ENCODE assay signal across 8 cellular contexts in genomic region chr6:143510326-143510725, GRCh38. TPM values are rescaled to one million over a fixed set of nuclear protein-coding genes. Genes with fewer than 3 reads are reported as not detected.
DNase-seq lines count a peak whose midpoint lies in the region; ATAC-seq and TF ChIP-seq lines count a peak whose summit lies in the region.
"Not testable (repeated sequence)": the region's sequence is repeated elsewhere in the genome, so short reads cannot be mapped to it uniquely, and the experiment has no call there.

No MANE protein-coding gene starts in this region.

- H3K4me1 ChIP-seq in HCT116 (ENCODE audit: control insufficient read depth in 1 of 2, insufficient read depth in 2 of 2, low read length in 2 of 2) (peaks cover 2 to 21% of the 10 kb centered on the region in 2 experiments; a peak in 3 of 4 replicates), SK-N-SH (ENCODE audit: control insufficient read depth in 1 of 2, insufficient read depth in 2 of 2, low read depth in 1 of 2, low read length in 1 of 2) (peaks cover 0 to 13% of the 10 kb centered on the region in 2 experiments; a peak in 2 of 4 replicates), left ventricle myocardium inferior (peaks cover 57% of the 10 kb centered on the region)
- not testable (repeated sequence) for H3K4me1 ChIP-seq in naive thymus-derived CD4-positive, alpha-beta T cell (ENCODE audit: control insufficient read depth in 2 of 2, insufficient read depth in 2 of 2, low read length in 2 of 2); smooth muscle cell (ENCODE audit: low read depth)

- TF ChIP-seq POLR2A in HCT116 (IDR thresholded peaks at IDR 0.05; ENCODE audit: borderline replicate concordance, extremely low read depth, insufficient read depth, insufficient read length) = not testable (repeated sequence)

- not testable (repeated sequence) for ATAC-seq in HCT116; naive thymus-derived CD4-positive, alpha-beta T cell

- peak overlapping the region; percentile 92 for H3K27ac Mint-ChIP-seq in activated naive CD4-positive, alpha-beta T cell treated with anti-CD3 and anti-CD28 coated beads, Interleukin-2, amount 10 ng/mL, durations not matched to agents 7 days and 5 days
- peak overlapping the region in 5 of 9 donors; percentile 39 to 97 (median 89) for H3K27ac Mint-ChIP-seq in naive thymus-derived CD4-positive, alpha-beta T cell

- not testable (repeated sequence) for H3K27me3 ChIP-seq in HCT116 (ENCODE audit: insufficient read depth, low read length); SK-N-SH (ENCODE audit: insufficient read depth); left ventricle myocardium inferior (ENCODE audit: low read depth); naive thymus-derived CD4-positive, alpha-beta T cell (ENCODE audit: control insufficient read depth in 2 of 2, insufficient read depth in 2 of 2, low read length in 2 of 2); smooth muscle cell (ENCODE audit: low read depth)

- DNase-seq in HCT116 (ENCODE audit: low read depth, low spot score); SK-N-SH; activated naive CD4-positive, alpha-beta T cell treated with anti-CD3 and anti-CD28 coated beads, Interleukin-2, amount 10 ng/mL, durations not matched to agents 7 days and 5 days; coronary artery (ENCODE audit: low spot score); left ventricle myocardium inferior; naive thymus-derived CD4-positive, alpha-beta T cell; smooth muscle cell (lab: John Stamatoyannopoulos, UW; ENCODE audit: unreplicated experiment): not testable (repeated sequence)

- not testable (repeated sequence) for H3K9me2 ChIP-seq in HCT116 (ENCODE audit: insufficient read depth); SK-N-SH

- WGBS in SK-N-SH (ENCODE audit: low lambda C conversion rate) = 91% methylated on average over 13 of the region's 13 CpGs
- WGBS in smooth muscle cell (ENCODE audit: low lambda C conversion rate) = 96% methylated on average over 13 of the region's 13 CpGs

- intact Hi-C loops in HCT116 (cut with micrococcal nuclease) = loop anchor here (2.0 kb wide), 1 partner anchor 60 kb away; the partner anchor contains the start of genes ADAT2 and PEX3
- intact Hi-C loops in left ventricle myocardium inferior (cut with micrococcal nuclease) = not testable (repeated sequence)
- intact Hi-C loops in naive thymus-derived CD4-positive, alpha-beta T cell (cut with micrococcal nuclease) = loop anchor here (2.0 to 10.0 kb wide), 5 partner anchors 26 to 446 kb away; partner anchors contain the start of genes LTV1 (in 2 of the 2) and AIG1 (in 1 of the 2)

- H3K4me1 Mint-ChIP-seq in activated naive CD4-positive, alpha-beta T cell treated with anti-CD3 and anti-CD28 coated beads, Interleukin-2, amount 10 ng/mL, durations not matched to agents 7 days and 5 days = peaks cover 28% of the 10 kb centered on the region
- peaks cover 14 to 46% (median 19%) of the 10 kb centered on the region in 7 donors for H3K4me1 Mint-ChIP-seq in naive thymus-derived CD4-positive, alpha-beta T cell

- H3K79me2 ChIP-seq in HCT116 (ENCODE audit: insufficient read depth, low read length) (peaks cover 46% of the 10 kb centered on the region), SK-N-SH (ENCODE audit: insufficient read depth) (peaks cover 21% of the 10 kb centered on the region)
- not testable (repeated sequence) for H3K79me2 ChIP-seq in smooth muscle cell (ENCODE audit: low read depth)

- not testable (repeated sequence) for H3K9me3 Mint-ChIP-seq in activated naive CD4-positive, alpha-beta T cell treated with anti-CD3 and anti-CD28 coated beads, Interleukin-2, amount 10 ng/mL, durations not matched to agents 7 days and 5 days; naive thymus-derived CD4-positive, alpha-beta T cell

- H3K4me2 ChIP-seq in HCT116 (ENCODE audit: low read length) = peak overlapping the region; percentile 91
- peak overlapping the region; percentile 73 for H3K4me2 ChIP-seq in SK-N-SH
- H3K4me2 ChIP-seq in smooth muscle cell = peak overlapping the region; percentile 85

- not testable (repeated sequence) for TF ChIP-seq RAD21 in HCT116 (IDR thresholded peaks at IDR 0.05; ENCODE audit: low read depth); SK-N-SH (IDR thresholded peaks at IDR 0.05; ENCODE audit: low read length)

- RAD21 ChIA-PET in HCT116 (lab: Charles Lee; ENCODE audit: low non-redundant PET in 1 of 2, low total read pairs in 2 of 2, uncharacterized antibody in 2 of 2, unreplicated experiment in 2 of 2) = not testable (repeated sequence)

- BruUV-seq in HCT116 (replicated peaks; lab: Mats Ljungman, UMichigan) = not testable (repeated sequence)

- not testable (repeated sequence) for TF ChIP-seq CTCF in 22Rv1 (IDR thresholded peaks at IDR 0.05); HCT116 (IDR thresholded peaks at IDR 0.05 in 2 of 3, conservative IDR thresholded peaks at IDR 0.05 in 1 of 3; ENCODE audit: borderline replicate concordance in 1 of 3, insufficient read depth in 1 of 3, low read depth in 2 of 3, low read length in 2 of 3); SK-N-SH (IDR thresholded peaks at IDR 0.05); coronary artery (IDR thresholded peaks at IDR 0.05); left ventricle myocardium inferior (IDR thresholded peaks at IDR 0.05; ENCODE audit: borderline replicate concordance); smooth muscle cell (IDR thresholded peaks at IDR 0.05; ENCODE audit: borderline replicate concordance, insufficient read depth, poor library complexity, severe bottlenecking)

- H4K20me1 ChIP-seq in HCT116 (ENCODE audit: insufficient read depth); SK-N-SH (ENCODE audit: insufficient read depth); smooth muscle cell (ENCODE audit: low read depth): not testable (repeated sequence)

- H3K4me3 ChIP-seq in HCT116 (replicated peaks in 1 of 2; ENCODE audit: low read depth in 1 of 2, low read length in 2 of 2) = peak overlapping the region; percentile 50 to 77
- H3K4me3 ChIP-seq in SK-N-SH (ENCODE audit: low read depth in 2 of 2, low read length in 1 of 2) = peak overlapping the region; percentile 59 to 67; a peak in 1 of 4 replicates
- H3K4me3 ChIP-seq in coronary artery = peak overlapping the region; percentile 87
- H3K4me3 ChIP-seq in left ventricle myocardium inferior = peak overlapping the region; percentile 85
- peak overlapping the region; percentile 74 for H3K4me3 ChIP-seq in naive thymus-derived CD4-positive, alpha-beta T cell (ENCODE audit: low read length)
- H3K4me3 ChIP-seq in smooth muscle cell = peak overlapping the region; percentile 63

- H3K27ac ChIP-seq in 22Rv1 (peak overlapping the region; percentile 76; the same call in 1 of the 2 replicates), HCT116 (ENCODE audit: low read depth, low read length) (peak overlapping the region; percentile 85; the same call in 1 of the 2 replicates), SK-N-SH (ENCODE audit: low read depth in 2 of 2, low read length in 1 of 2) (peak overlapping the region in 1 of 2 experiments; percentile 53; a peak in 1 of 4 replicates)
- H3K27ac ChIP-seq in coronary artery; left ventricle myocardium inferior (replicated peaks); naive thymus-derived CD4-positive, alpha-beta T cell (ENCODE audit: low read depth, low read length); smooth muscle cell (ENCODE audit: low read depth): not testable (repeated sequence)

- TF ChIP-seq EP300 in SK-N-SH (IDR thresholded peaks at IDR 0.05; ENCODE audit: borderline replicate concordance in 1 of 2, low read depth in 1 of 2, low read length in 1 of 2) = not testable (repeated sequence)

- POLR2A ChIA-PET in HCT116 (lab: Charles Lee) = not testable (repeated sequence)
- POLR2A ChIA-PET in SK-N-SH (lab: Yijun Ruan, JAX) = interaction anchor here (1.1 to 1.8 kb wide), 2 partner anchors 26 to 60 kb away, joined by 3 to 5 read pairs; partner anchors contain the start of genes ADAT2 and PEX3
- POLR2A ChIA-PET in naive thymus-derived CD4-positive, alpha-beta T cell (lab: Charles Lee) = interaction anchor here (0.7 to 2.2 kb wide), 3 partner anchors 19 to 333 kb away, joined by 3 to 13 read pairs (median 4); partner anchors contain the start of genes ADAT2, LTV1 and PEX3

- not testable (repeated sequence) for H3K27me3 Mint-ChIP-seq in activated naive CD4-positive, alpha-beta T cell treated with anti-CD3 and anti-CD28 coated beads, Interleukin-2, amount 10 ng/mL, durations not matched to agents 7 days and 5 days; naive thymus-derived CD4-positive, alpha-beta T cell

- H3K4me3 Mint-ChIP-seq in activated naive CD4-positive, alpha-beta T cell treated with anti-CD3 and anti-CD28 coated beads, Interleukin-2, amount 10 ng/mL, durations not matched to agents 7 days and 5 days = peak overlapping the region; percentile 87
- peak overlapping the region in 8 of 10 donors; percentile 87 to 97 (median 93) for H3K4me3 Mint-ChIP-seq in naive thymus-derived CD4-positive, alpha-beta T cell

- not testable (repeated sequence) for H3F3A ChIP-seq in SK-N-SH (replicated peaks; ENCODE audit: insufficient read depth); smooth muscle cell (ENCODE audit: low read depth)

- not testable (repeated sequence) for H2AFZ ChIP-seq in HCT116 (ENCODE audit: low read depth, low read length, poor library complexity, severe bottlenecking); smooth muscle cell (ENCODE audit: low read depth)
- H2AFZ ChIP-seq in SK-N-SH (ENCODE audit: low read depth) = peak overlapping the region; percentile 82

- H3K9me3 ChIP-seq in HCT116 (ENCODE audit: control insufficient read depth in 1 of 2, insufficient read depth in 1 of 2, low read depth in 1 of 2, low read length in 2 of 2); SK-N-SH; left ventricle myocardium inferior (replicated peaks); naive thymus-derived CD4-positive, alpha-beta T cell (ENCODE audit: control insufficient read depth in 2 of 3, low read length in 3 of 3); smooth muscle cell (replicated peaks; ENCODE audit: low read depth): not testable (repeated sequence)

- peak overlapping the region; percentile 87 for H3K9ac ChIP-seq in HCT116 (ENCODE audit: low read length)
- H3K9ac ChIP-seq in SK-N-SH; smooth muscle cell (ENCODE audit: low read depth): not testable (repeated sequence)

- peaks cover 25% of the 10 kb centered on the region for H3K36me3 Mint-ChIP-seq in activated naive CD4-positive, alpha-beta T cell treated with anti-CD3 and anti-CD28 coated beads, Interleukin-2, amount 10 ng/mL, durations not matched to agents 7 days and 5 days
- H3K36me3 Mint-ChIP-seq in naive thymus-derived CD4-positive, alpha-beta T cell = peaks cover 3 to 28% (median 21%) of the 10 kb centered on the region in 5 donors

- CTCF ChIA-PET in HCT116 (lab: Charles Lee); naive thymus-derived CD4-positive, alpha-beta T cell (lab: Charles Lee): not testable (repeated sequence)
- CTCF ChIA-PET in SK-N-SH (lab: Yijun Ruan, JAX) = interaction anchor here (1.3 kb wide), 1 partner anchor 9 kb away, joined by 3 read pairs; no protein-coding TSS in a partner anchor
- CTCF ChIA-PET in activated naive CD4-positive, alpha-beta T cell treated with anti-CD3 and anti-CD28 coated beads, Interleukin-2, amount 10 ng/mL, durations not matched to agents 7 days and 5 days (lab: Charles Lee) = interaction anchor here (6.1 kb wide), 1 partner anchor 27 kb away, joined by 53 read pairs; no protein-coding TSS in a partner anchor

- H3K36me3 ChIP-seq in HCT116 (ENCODE audit: control insufficient read depth in 1 of 2, insufficient read depth in 2 of 2, low read length in 2 of 2) (peaks cover 6 to 14% of the 10 kb centered on the region in 2 experiments; a peak in 3 of 4 replicates), SK-N-SH (replicated peaks in 1 of 2; ENCODE audit: control insufficient read depth in 1 of 2, insufficient read depth in 2 of 2, low read length in 1 of 2) (peaks cover 5 to 17% of the 10 kb centered on the region in 2 experiments), left ventricle myocardium inferior (peaks cover 23% of the 10 kb centered on the region)
- not testable (repeated sequence) for H3K36me3 ChIP-seq in naive thymus-derived CD4-positive, alpha-beta T cell (ENCODE audit: control insufficient read depth in 2 of 3, insufficient read depth in 3 of 3, low read length in 3 of 3); smooth muscle cell (ENCODE audit: low read depth)

RNA-seq across cellular contexts. Expression of gene FUCA2, which starts 1.2 kb away (rescaled TPM):
- total RNA-seq in HCT116 (2021; ENCODE audit: unreplicated experiment) (75.4 TPM), left ventricle myocardium inferior (44.5 TPM), smooth muscle cell (42.7 and 58.8 TPM in 2 replicates)
- polyA plus RNA-seq in HCT116 (2012) = 32.0 and 40.2 TPM in 2 replicates
- polyA plus RNA-seq in SK-N-SH (2012; rRNA removed) (37.6 and 41.0 TPM in 2 replicates), smooth muscle cell (75.2 and 82.5 TPM in 2 replicates)
- 48.7 and 49.5 TPM in 2 replicates for polyA plus RNA-seq in SK-N-SH (2012; cell fraction: cytosol; rRNA removed)
- polyA plus RNA-seq in SK-N-SH (2012; cell fraction: nucleus; rRNA removed) = 30.1 and 37.8 TPM in 2 replicates
- total RNA-seq in naive thymus-derived CD4-positive, alpha-beta T cell = 10 to 100 TPM in 2 of 5 experiments, 1 to 10 TPM in 3; 5.3 to 14.9 (median 6.7) TPM
- polyA plus RNA-seq in naive thymus-derived CD4-positive, alpha-beta T cell = 1 to 10 TPM; 4.4 to 5.4 TPM

RNA-seq across cellular contexts. Expression of gene PEX3, which starts 59.7 kb away (rescaled TPM):
- 12.9 TPM for total RNA-seq in HCT116 (2021; ENCODE audit: unreplicated experiment)
- polyA plus RNA-seq in HCT116 (2012) = 7.2 and 8.2 TPM in 2 replicates
- polyA plus RNA-seq in SK-N-SH (2012; rRNA removed) = 14.1 and 14.5 TPM in 2 replicates
- polyA plus RNA-seq in SK-N-SH (2012; cell fraction: cytosol; rRNA removed) = 16.3 and 17.8 TPM in 2 replicates
- 11.1 and 16.0 TPM in 2 replicates for polyA plus RNA-seq in SK-N-SH (2012; cell fraction: nucleus; rRNA removed)
- total RNA-seq in left ventricle myocardium inferior = 21.0 TPM
- 10 to 100 TPM; 10.9 to 28.8 (median 19.1) TPM for total RNA-seq in naive thymus-derived CD4-positive, alpha-beta T cell
- polyA plus RNA-seq in naive thymus-derived CD4-positive, alpha-beta T cell = 10 to 100 TPM; 25.4 to 27.3 TPM
- total RNA-seq in smooth muscle cell = 12.7 and 15.0 TPM in 2 replicates
- 11.4 and 14.3 TPM in 2 replicates for polyA plus RNA-seq in smooth muscle cell

RNA-seq across cellular contexts. Expression of gene ADAT2, which starts 59.8 kb away (rescaled TPM):
- total RNA-seq in HCT116 (2021; ENCODE audit: unreplicated experiment) (18.4 TPM), left ventricle myocardium inferior (1.5 TPM), smooth muscle cell (2.3 and 5.3 TPM in 2 replicates)
- 6.6 and 7.2 TPM in 2 replicates for polyA plus RNA-seq in HCT116 (2012)
- polyA plus RNA-seq in SK-N-SH (2012; rRNA removed) (5.4 and 9.2 TPM in 2 replicates), smooth muscle cell (1.5 and 3.9 TPM in 2 replicates)
- 3.7 and 3.8 TPM in 2 replicates for polyA plus RNA-seq in SK-N-SH (2012; cell fraction: cytosol; rRNA removed)
- polyA plus RNA-seq in SK-N-SH (2012; cell fraction: nucleus; rRNA removed) = 24.9 and 33.5 TPM in 2 replicates
- total RNA-seq in naive thymus-derived CD4-positive, alpha-beta T cell = 10 to 100 TPM; 18.4 to 25.8 (median 20.8) TPM
- 1 to 10 TPM; 1.2 to 2.7 TPM for polyA plus RNA-seq in naive thymus-derived CD4-positive, alpha-beta T cell
